1 cellular context compared by ENCODE assay signal in the genomic region with DNA sequence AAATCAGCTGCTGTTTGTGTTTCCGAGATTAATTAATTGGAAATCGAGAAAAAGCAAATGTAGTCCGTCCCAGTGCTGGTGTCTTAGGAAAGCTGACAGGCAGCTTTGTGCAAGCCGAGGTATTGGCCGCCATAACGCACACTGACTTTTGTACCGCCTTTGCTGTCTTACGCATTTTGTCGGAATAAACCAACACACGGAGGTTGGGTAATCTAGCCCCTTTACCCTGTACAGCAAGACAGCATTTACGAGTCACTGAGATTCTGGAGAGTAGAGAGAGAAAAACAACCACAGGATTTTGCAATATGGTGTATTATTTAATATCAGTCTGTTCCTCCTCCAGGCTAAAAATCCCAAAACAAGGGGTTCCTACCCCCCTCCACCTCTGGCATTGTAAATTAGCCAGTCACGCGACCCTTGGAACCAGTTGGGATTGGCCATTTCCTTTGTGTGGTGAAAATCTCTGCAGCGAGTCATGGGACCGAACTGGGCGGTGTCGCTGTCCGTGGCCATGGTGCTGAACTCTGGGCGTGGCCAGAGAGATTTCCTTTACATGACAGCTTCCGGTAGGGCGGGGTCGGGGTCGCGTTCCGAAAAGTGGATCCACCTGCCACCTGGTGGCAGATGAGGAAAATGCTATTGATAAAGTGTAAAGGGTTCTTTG.
TF ChIP-seq lines count a peak whose summit lies in the region.

No MANE protein-coding gene starts in this region.

TF ChIP-seq in HepG2, 621 proteins besides CTCF, POLR2A, EP300 and RAD21 (continued from another document and continues in another):
- TF ChIP-seq, protein P1, sequence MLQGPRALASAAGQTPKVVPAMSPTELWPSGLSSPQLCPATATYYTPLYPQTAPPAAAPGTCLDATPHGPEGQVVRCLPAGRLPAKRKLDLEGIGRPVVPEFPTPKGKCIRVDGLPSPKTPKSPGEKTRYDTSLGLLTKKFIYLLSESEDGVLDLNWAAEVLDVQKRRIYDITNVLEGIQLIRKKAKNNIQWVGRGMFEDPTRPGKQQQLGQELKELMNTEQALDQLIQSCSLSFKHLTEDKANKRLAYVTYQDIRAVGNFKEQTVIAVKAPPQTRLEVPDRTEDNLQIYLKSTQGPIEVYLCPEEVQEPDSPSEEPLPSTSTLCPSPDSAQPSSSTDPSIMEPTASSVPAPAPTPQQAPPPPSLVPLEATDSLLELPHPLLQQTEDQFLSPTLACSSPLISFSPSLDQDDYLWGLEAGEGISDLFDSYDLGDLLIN (CRISPR knock-in tag; IDR thresholded peaks at IDR 0.05; ENCODE audit: borderline replicate concordance) = no peak
- TF ChIP-seq, protein P2, sequence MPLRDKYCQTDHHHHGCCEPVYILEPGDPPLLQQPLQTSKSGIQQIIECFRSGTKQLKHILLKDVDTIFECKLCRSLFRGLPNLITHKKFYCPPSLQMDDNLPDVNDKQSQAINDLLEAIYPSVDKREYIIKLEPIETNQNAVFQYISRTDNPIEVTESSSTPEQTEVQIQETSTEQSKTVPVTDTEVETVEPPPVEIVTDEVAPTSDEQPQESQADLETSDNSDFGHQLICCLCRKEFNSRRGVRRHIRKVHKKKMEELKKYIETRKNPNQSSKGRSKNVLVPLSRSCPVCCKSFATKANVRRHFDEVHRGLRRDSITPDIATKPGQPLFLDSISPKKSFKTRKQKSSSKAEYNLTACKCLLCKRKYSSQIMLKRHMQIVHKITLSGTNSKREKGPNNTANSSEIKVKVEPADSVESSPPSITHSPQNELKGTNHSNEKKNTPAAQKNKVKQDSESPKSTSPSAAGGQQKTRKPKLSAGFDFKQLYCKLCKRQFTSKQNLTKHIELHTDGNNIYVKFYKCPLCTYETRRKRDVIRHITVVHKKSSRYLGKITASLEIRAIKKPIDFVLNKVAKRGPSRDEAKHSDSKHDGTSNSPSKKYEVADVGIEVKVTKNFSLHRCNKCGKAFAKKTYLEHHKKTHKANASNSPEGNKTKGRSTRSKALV (CRISPR knock-in tag; IDR thresholded peaks at IDR 0.05) = no peak
- TF ChIP-seq BORCS8-MEF2B (CRISPR knock-in tag; IDR thresholded peaks at IDR 0.05) = peak; percentile 88
- TF ChIP-seq, protein P3, sequence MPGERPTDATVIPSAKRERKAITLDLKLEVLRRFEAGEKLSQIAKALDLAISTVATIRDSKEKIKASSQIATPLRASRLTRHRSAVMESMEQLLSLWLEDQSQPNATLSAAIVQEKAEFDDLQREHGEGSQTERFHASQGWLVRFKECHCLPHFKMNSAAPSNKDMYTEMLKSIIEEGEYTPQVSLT (CRISPR knock-in tag; IDR thresholded peaks at IDR 0.05; ENCODE audit: borderline replicate concordance, low read depth) = no peak
- TF ChIP-seq, protein P4, sequence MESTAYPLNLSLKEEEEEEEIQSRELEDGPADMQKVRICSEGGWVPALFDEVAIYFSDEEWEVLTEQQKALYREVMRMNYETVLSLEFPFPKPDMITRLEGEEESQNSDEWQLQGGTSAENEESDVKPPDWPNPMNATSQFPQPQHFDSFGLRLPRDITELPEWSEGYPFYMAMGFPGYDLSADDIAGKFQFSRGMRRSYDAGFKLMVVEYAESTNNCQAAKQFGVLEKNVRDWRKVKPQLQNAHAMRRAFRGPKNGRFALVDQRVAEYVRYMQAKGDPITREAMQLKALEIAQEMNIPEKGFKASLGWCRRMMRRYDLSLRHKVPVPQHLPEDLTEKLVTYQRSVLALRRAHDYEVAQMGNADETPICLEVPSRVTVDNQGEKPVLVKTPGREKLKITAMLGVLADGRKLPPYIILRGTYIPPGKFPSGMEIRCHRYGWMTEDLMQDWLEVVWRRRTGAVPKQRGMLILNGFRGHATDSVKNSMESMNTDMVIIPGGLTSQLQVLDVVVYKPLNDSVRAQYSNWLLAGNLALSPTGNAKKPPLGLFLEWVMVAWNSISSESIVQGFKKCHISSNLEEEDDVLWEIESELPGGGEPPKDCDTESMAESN (CRISPR knock-in tag; conservative IDR thresholded peaks at IDR 0.05) = peak; percentile 71; the same call in 1 of the 2 replicates
- peak; percentile 90 for TF ChIP-seq CBX1 (IDR thresholded peaks at IDR 0.05; ENCODE audit: low read depth)
- no peak for TF ChIP-seq TGIF2 (CRISPR knock-in tag; IDR thresholded peaks at IDR 0.05)
- TF ChIP-seq, protein P5, sequence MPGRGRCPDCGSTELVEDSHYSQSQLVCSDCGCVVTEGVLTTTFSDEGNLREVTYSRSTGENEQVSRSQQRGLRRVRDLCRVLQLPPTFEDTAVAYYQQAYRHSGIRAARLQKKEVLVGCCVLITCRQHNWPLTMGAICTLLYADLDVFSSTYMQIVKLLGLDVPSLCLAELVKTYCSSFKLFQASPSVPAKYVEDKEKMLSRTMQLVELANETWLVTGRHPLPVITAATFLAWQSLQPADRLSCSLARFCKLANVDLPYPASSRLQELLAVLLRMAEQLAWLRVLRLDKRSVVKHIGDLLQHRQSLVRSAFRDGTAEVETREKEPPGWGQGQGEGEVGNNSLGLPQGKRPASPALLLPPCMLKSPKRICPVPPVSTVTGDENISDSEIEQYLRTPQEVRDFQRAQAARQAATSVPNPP (CRISPR knock-in tag; IDR thresholded peaks at IDR 0.05) = no peak
- no peak for TF ChIP-seq ZUFSP (CRISPR knock-in tag; IDR thresholded peaks at IDR 0.05; ENCODE audit: borderline replicate concordance)
- peak; percentile 85 for TF ChIP-seq SALL1 (CRISPR knock-in tag; IDR thresholded peaks at IDR 0.05)
- TF ChIP-seq EED (CRISPR knock-in tag; IDR thresholded peaks at IDR 0.05) = no peak
- no peak for TF ChIP-seq NAIF1 (CRISPR knock-in tag; IDR thresholded peaks at IDR 0.05; ENCODE audit: borderline replicate concordance)
- TF ChIP-seq ZEB1 (IDR thresholded peaks at IDR 0.05; ENCODE audit: insufficient replicate concordance, low read depth) = no peak
- no peak for TF ChIP-seq SIX4 (CRISPR knock-in tag; IDR thresholded peaks at IDR 0.05)
- TF ChIP-seq ZNF704 (CRISPR knock-in tag; IDR thresholded peaks at IDR 0.05; ENCODE audit: borderline replicate concordance) = no peak
- no peak for TF ChIP-seq XRCC5 (optimal IDR thresholded peaks at IDR 0.05; ENCODE audit: low read length)
- TF ChIP-seq, protein P6, sequence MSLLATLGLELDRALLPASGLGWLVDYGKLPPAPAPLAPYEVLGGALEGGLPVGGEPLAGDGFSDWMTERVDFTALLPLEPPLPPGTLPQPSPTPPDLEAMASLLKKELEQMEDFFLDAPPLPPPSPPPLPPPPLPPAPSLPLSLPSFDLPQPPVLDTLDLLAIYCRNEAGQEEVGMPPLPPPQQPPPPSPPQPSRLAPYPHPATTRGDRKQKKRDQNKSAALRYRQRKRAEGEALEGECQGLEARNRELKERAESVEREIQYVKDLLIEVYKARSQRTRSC (CRISPR knock-in tag; IDR thresholded peaks at IDR 0.05; ENCODE audit: low read depth) = no peak
- TF ChIP-seq TBL1XR1 (IDR thresholded peaks at IDR 0.05; ENCODE audit: borderline replicate concordance, low read length, partially characterized antibody) = peak; percentile 44
- TF ChIP-seq ZNF501 (CRISPR knock-in tag; IDR thresholded peaks at IDR 0.05) = peak; percentile 43; the same call in 1 of the 2 replicates
- TF ChIP-seq ZBTB25 (CRISPR knock-in tag; IDR thresholded peaks at IDR 0.05) = peak; percentile 70; the same call in 1 of the 2 replicates
- peak; percentile 44; the same call in 1 of the 2 replicates for TF ChIP-seq MIXL1 (CRISPR knock-in tag; IDR thresholded peaks at IDR 0.05)
- peak; percentile 33; the same call in 1 of the 2 replicates for TF ChIP-seq ZNF263 (CRISPR knock-in tag; IDR thresholded peaks at IDR 0.05)
- TF ChIP-seq HMGXB4 (CRISPR knock-in tag; IDR thresholded peaks at IDR 0.05; ENCODE audit: borderline replicate concordance in 1 of 2, low read depth in 1 of 2) = 0 out of 4 replicates have a peak, but pooled peaks of 1 of the 2 experiments have one; percentile 40
- no peak for TF ChIP-seq PHB2 (IDR thresholded peaks at IDR 0.05; ENCODE audit: partially characterized antibody)
- peak; percentile 94 for TF ChIP-seq NFKB2 (CRISPR knock-in tag; IDR thresholded peaks at IDR 0.05; ENCODE audit: borderline replicate concordance)
- no peak for TF ChIP-seq ZNF33A (CRISPR knock-in tag; IDR thresholded peaks at IDR 0.05; ENCODE audit: borderline replicate concordance)
- no peak for TF ChIP-seq SALL2 (CRISPR knock-in tag; IDR thresholded peaks at IDR 0.05)
- TF ChIP-seq, protein P7, sequence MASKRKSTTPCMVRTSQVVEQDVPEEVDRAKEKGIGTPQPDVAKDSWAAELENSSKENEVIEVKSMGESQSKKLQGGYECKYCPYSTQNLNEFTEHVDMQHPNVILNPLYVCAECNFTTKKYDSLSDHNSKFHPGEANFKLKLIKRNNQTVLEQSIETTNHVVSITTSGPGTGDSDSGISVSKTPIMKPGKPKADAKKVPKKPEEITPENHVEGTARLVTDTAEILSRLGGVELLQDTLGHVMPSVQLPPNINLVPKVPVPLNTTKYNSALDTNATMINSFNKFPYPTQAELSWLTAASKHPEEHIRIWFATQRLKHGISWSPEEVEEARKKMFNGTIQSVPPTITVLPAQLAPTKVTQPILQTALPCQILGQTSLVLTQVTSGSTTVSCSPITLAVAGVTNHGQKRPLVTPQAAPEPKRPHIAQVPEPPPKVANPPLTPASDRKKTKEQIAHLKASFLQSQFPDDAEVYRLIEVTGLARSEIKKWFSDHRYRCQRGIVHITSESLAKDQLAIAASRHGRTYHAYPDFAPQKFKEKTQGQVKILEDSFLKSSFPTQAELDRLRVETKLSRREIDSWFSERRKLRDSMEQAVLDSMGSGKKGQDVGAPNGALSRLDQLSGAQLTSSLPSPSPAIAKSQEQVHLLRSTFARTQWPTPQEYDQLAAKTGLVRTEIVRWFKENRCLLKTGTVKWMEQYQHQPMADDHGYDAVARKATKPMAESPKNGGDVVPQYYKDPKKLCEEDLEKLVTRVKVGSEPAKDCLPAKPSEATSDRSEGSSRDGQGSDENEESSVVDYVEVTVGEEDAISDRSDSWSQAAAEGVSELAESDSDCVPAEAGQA (IDR thresholded peaks at IDR 0.05; ENCODE audit: low read depth) = no peak
- TF ChIP-seq, protein P7 (CRISPR knock-in tag; IDR thresholded peaks at IDR 0.05; ENCODE audit: borderline replicate concordance) = no peak
- TF ChIP-seq, protein P8, sequence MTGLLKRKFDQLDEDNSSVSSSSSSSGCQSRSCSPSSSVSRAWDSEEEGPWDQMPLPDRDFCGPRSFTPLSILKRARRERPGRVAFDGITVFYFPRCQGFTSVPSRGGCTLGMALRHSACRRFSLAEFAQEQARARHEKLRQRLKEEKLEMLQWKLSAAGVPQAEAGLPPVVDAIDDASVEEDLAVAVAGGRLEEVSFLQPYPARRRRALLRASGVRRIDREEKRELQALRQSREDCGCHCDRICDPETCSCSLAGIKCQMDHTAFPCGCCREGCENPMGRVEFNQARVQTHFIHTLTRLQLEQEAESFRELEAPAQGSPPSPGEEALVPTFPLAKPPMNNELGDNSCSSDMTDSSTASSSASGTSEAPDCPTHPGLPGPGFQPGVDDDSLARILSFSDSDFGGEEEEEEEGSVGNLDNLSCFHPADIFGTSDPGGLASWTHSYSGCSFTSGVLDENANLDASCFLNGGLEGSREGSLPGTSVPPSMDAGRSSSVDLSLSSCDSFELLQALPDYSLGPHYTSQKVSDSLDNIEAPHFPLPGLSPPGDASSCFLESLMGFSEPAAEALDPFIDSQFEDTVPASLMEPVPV (CRISPR knock-in tag; IDR thresholded peaks at IDR 0.05) = no peak
